In genomic region chr14:59919582-59920377, GRCh38 we compare ENCODE assay signal across 8 cellular contexts. TPM values are rescaled to one million over a fixed set of nuclear protein-coding genes. Genes with fewer than 3 reads are reported as not detected.
DNase-seq lines count a peak whose midpoint lies in the region; TF ChIP-seq lines count a peak whose summit lies in the region.

Gene LRRC9 (plus strand): TSS chr14:59920144.

- DNase-seq in GM06990 (ENCODE audit: extremely low read depth, insufficient read length) (no peak), M059J (ENCODE audit: low read depth) (peak; percentile 27), epithelial cell of proximal tubule (ENCODE audit: low read depth) (no peak), thyroid gland (peak; percentile 49 to 66), RKO (ENCODE audit: low spot score) (no peak), OCI-M2 (lab: John Stamatoyannopoulos, UW; ENCODE audit: unreplicated experiment) (no peak)

- H3K9me3 ChIP-seq in mucosa of stomach (ENCODE audit: control insufficient read depth, low read length), result no peaks in the 10 kb centered on the region
- H3K9me3 ChIP-seq in thyroid gland, result no peaks in the 10 kb centered on the region

- no peaks in the 10 kb centered on the region for H3K36me3 ChIP-seq in GM06990 (ENCODE audit: control insufficient read depth, insufficient read depth, low read length)
- no peaks in the 10 kb centered on the region for H3K36me3 ChIP-seq in mucosa of stomach (ENCODE audit: control insufficient read depth, insufficient read depth, low read length)
- no peaks in the 10 kb centered on the region for H3K36me3 ChIP-seq in thyroid gland

- TF ChIP-seq POLR2A in thyroid gland (IDR thresholded peaks at IDR 0.05), result no peak

- peak within 1 kb of the TSS; percentile 46 for H3K9ac ChIP-seq in mucosa of stomach (ENCODE audit: low read length)

- WGBS in thyroid gland, 2 donors, result 6 to 8% methylated on average over 46 to 47 of the region's 56 CpGs

- H3K4me1 ChIP-seq in mucosa of stomach (ENCODE audit: control insufficient read depth, insufficient read depth, low read length) (peaks cover 6% of the 10 kb centered on the region), thyroid gland (peaks cover 3 to 9% of the 10 kb centered on the region in 2 donors)

- H3K27me3 ChIP-seq in GM06990 (replicated peaks; ENCODE audit: control insufficient read depth, insufficient read depth, low read length), result no peaks in the 10 kb centered on the region; the same call in 1 of the 2 replicates
- peaks cover 7% of the 10 kb centered on the region for H3K27me3 ChIP-seq in mucosa of stomach (ENCODE audit: control insufficient read depth, insufficient read depth, low read length)
- H3K27me3 ChIP-seq in thyroid gland, result no peaks in the 10 kb centered on the region

- H3K4me3 ChIP-seq in GM06990 (replicated peaks; ENCODE audit: low read depth, low read length) (peak within 1 kb of the TSS; percentile 48), WI38 (ENCODE audit: low read depth, low read length) (peak within 1 kb of the TSS; percentile 41; the same call in 1 of the 2 replicates), epithelial cell of proximal tubule (ENCODE audit: low read depth, low read length) (peak within 1 kb of the TSS; percentile 41), mucosa of stomach (ENCODE audit: low read length) (peak within 1 kb of the TSS; percentile 26), thyroid gland (replicated peaks in 1 of 3) (peak within 1 kb of the TSS; percentile 16 to 21 (median 18))

- TF ChIP-seq CTCF in GM06990 (IDR thresholded peaks at IDR 0.05; ENCODE audit: insufficient read depth, low read length, poor library complexity, severe bottlenecking), result no peak
- no peak for TF ChIP-seq CTCF in WI38 (IDR thresholded peaks at IDR 0.05; ENCODE audit: low read depth, low read length)
- TF ChIP-seq CTCF in epithelial cell of proximal tubule (conservative IDR thresholded peaks at IDR 0.05; ENCODE audit: low read depth, low read length), result no peak
- TF ChIP-seq CTCF in thyroid gland (IDR thresholded peaks at IDR 0.05), result no peak

- H3K27ac ChIP-seq in thyroid gland, result no peak within 1 kb of the TSS

- intact Hi-C loops in thyroid gland (cut with DNase I), result no loop called here

RNA-seq across cellular contexts. Expression of gene LRRC9, which starts in this region (rescaled TPM):
- not detected in 2 replicates for total RNA-seq in M059J (2014; rRNA removed; shearing (Covaris generic))
- 0.23 TPM in 1 of 2 replicates, not detected in the other for total RNA-seq in epithelial cell of proximal tubule
- under 1 TPM in 2 of 4 donors, not detected in 2; under 0.01 to 0.11 TPM for total RNA-seq in thyroid gland

Comparison
In these comparisons a context has a peak if more than half of its experiments do, and no peak if none do; other contexts are left out.
1. Peak in DNase-seq in M059J; RNA of the gene not detected or under 1 TPM.
2. Peak in DNase-seq and H3K4me3 ChIP-seq in thyroid gland; RNA of the gene not detected or under 1 TPM.